ENCODE assay signal across 38 cellular contexts in genomic region chr3:19273091-19273490, GRCh38.
"Had no signal": no experiment of that assay in that cellular context is flagged by ENCODE, and none has a peak within 500 bp of the region (broad histone marks: within the 10 kb centered on the region; RNA-seq: fewer than 3 reads in every experiment).

No MANE protein-coding gene starts in this region.

- H3K27me3 ChIP-seq: adrenal gland, ascending aorta, body of pancreas, brain microvascular endothelial cell, breast epithelium, cardiac muscle cell had no signal

- H3K4me1 Mint-ChIP-seq: activated naive CD4-positive, alpha-beta T cell treated with anti-CD3 and anti-CD28 coated beads, Interleukin-2, amount 10 ng/mL, durations not matched to agents 7 days and 5 days; activated naive CD4-positive, alpha-beta T cell treated with anti-CD3 and anti-CD28 coated beads, Interleukin-2, amount 50 U/mL, for 24 hours; activated naive CD8-positive, alpha-beta T cell treated with anti-CD3 and anti-CD28 coated beads for 36 hours; activated naive CD8-positive, alpha-beta T cell treated with anti-CD3 and anti-CD28 coated beads, Interleukin-2, amount 10 ng/mL, durations not matched to agents 7 days and 5 days; activated naive CD8-positive, alpha-beta T cell treated with anti-CD3 and anti-CD28 coated beads, Interleukin-2, amount 50 U/mL, for 24 hours; activated T-helper 17 cell treated with anti-CD3 and anti-CD28 coated beads, Interleukin-2, amount 50 U/mL, for 72 hours; central memory CD8-positive, alpha-beta T cell had no signal

- H3K4me3 ChIP-seq: adrenal gland, ascending aorta, body of pancreas, breast epithelium, cardiac muscle cell had no signal

- H3K27ac ChIP-seq: adrenal gland, ascending aorta, body of pancreas, brain microvascular endothelial cell, breast epithelium, cardiac muscle cell had no signal

- H3K4me1 ChIP-seq: adrenal gland, ascending aorta, body of pancreas, breast epithelium had no signal

- DNase-seq: activated effector memory CD4-positive, alpha-beta T cell treated with anti-CD3 and anti-CD28 coated beads, Interleukin-2, amount 50 U/mL, for 16 hours; activated effector memory CD4-positive, alpha-beta T cell treated with Interleukin-2 at 50 U/mL for 16 hours; activated gamma-delta T cell; activated gamma-delta T cell treated with Interleukin-2 at 50 U/mL for 16 hours; activated naive CD4-positive, alpha-beta T cell; activated naive CD4-positive, alpha-beta T cell treated with anti-CD3 and anti-CD28 coated beads for 36 hours; activated naive CD4-positive, alpha-beta T cell treated with anti-CD3 and anti-CD28 coated beads, Interleukin-2, amount 10 ng/mL, durations not matched to agents 7 days and 5 days; activated naive CD4-positive, alpha-beta T cell treated with anti-CD3 and anti-CD28 coated beads, Interleukin-2, amount 50 U/mL, for 16 hours; activated naive CD4-positive, alpha-beta T cell treated with Interleukin-2 at 50 U/mL for 16 hours; activated naive CD8-positive, alpha-beta T cell treated with anti-CD3 and anti-CD28 coated beads for 36 hours; activated naive CD8-positive, alpha-beta T cell treated with anti-CD3 and anti-CD28 coated beads, Interleukin-2, amount 10 ng/mL, durations not matched to agents 7 days and 5 days; activated naive CD8-positive, alpha-beta T cell treated with anti-CD3 and anti-CD28 coated beads, Interleukin-2, amount 50 U/mL, for 24 hours; activated T-cell treated with anti-CD3 and anti-CD28 coated beads, Interleukin-2, amount 50 U/mL, for 1 hour; activated T-cell treated with anti-CD3 and anti-CD28 coated beads, Interleukin-2, amount 50 U/mL, for 24 hours; activated T-cell treated with anti-CD3 and anti-CD28 coated beads, Interleukin-2, amount 50 U/mL, for 4 hours; activated T-cell treated with anti-CD3 and anti-CD28 coated beads, Interleukin-2, amount 50 U/mL, for 48 hours; activated T-cell treated with anti-CD3 and anti-CD28 coated beads, Interleukin-2, amount 50 U/mL, for 72 hours; adrenal gland; amniotic stem cell; amygdala; anterior cingulate cortex; aorta; body of pancreas; brain microvascular endothelial cell; caudate nucleus; central memory CD4-positive, alpha-beta T cell; cerebellar nuclear complex had no signal

- H3K27ac Mint-ChIP-seq: activated naive CD4-positive, alpha-beta T cell treated with anti-CD3 and anti-CD28 coated beads for 36 hours; activated naive CD4-positive, alpha-beta T cell treated with anti-CD3 and anti-CD28 coated beads, Interleukin-2, amount 10 ng/mL, durations not matched to agents 7 days and 5 days; activated naive CD4-positive, alpha-beta T cell treated with anti-CD3 and anti-CD28 coated beads, Interleukin-2, amount 50 U/mL, for 24 hours; activated naive CD4-positive, alpha-beta T cell treated with anti-CD3 and anti-CD28 coated beads, Interleukin-2, amount 50 U/mL, for 72 hours; activated naive CD8-positive, alpha-beta T cell; activated naive CD8-positive, alpha-beta T cell treated with anti-CD3 and anti-CD28 coated beads for 36 hours; activated naive CD8-positive, alpha-beta T cell treated with anti-CD3 and anti-CD28 coated beads, Interleukin-2, amount 10 ng/mL, durations not matched to agents 7 days and 5 days; activated naive CD8-positive, alpha-beta T cell treated with anti-CD3 and anti-CD28 coated beads, Interleukin-2, amount 50 U/mL, for 24 hours; activated T-cell treated with anti-CD3 and anti-CD28 coated beads, Interleukin-2, amount 50 U/mL, for 24 hours; activated T-cell treated with anti-CD3 and anti-CD28 coated beads, Interleukin-2, amount 50 U/mL, for 72 hours; activated T-helper 1 cell treated with anti-CD3 and anti-CD28 coated beads, Interleukin-12 subunit alpha, Interleukin-12 subunit beta, Interleukin-2, Interleukin-4 antibody, amounts not matched to agents 30 ng/mL and 10 ng/mL and 1 ng/mL, durations not matched to agents 14 hours and 24 hours and 36 hours; activated T-helper 17 cell treated with anti-CD3 and anti-CD28 coated beads, Interleukin-2, amount 50 U/mL, for 72 hours; activated T-helper 2 cell treated with anti-CD3 and anti-CD28 coated beads, Interferon-gamma antibody, Interleukin-2, Interleukin-4, amounts not matched to agents 10 μg/mL and 5 μg/mL and 100 μg/mL, durations not matched to agents 14 hours and 24 hours and 36 hours; brain had no signal

- H3K36me3 Mint-ChIP-seq: activated naive CD4-positive, alpha-beta T cell treated with anti-CD3 and anti-CD28 coated beads, Interleukin-2, amount 10 ng/mL, durations not matched to agents 7 days and 5 days; activated naive CD4-positive, alpha-beta T cell treated with anti-CD3 and anti-CD28 coated beads, Interleukin-2, amount 50 U/mL, for 24 hours; activated naive CD4-positive, alpha-beta T cell treated with anti-CD3 and anti-CD28 coated beads, Interleukin-2, amount 50 U/mL, for 72 hours; activated naive CD8-positive, alpha-beta T cell; activated naive CD8-positive, alpha-beta T cell treated with anti-CD3 and anti-CD28 coated beads for 36 hours; activated naive CD8-positive, alpha-beta T cell treated with anti-CD3 and anti-CD28 coated beads, Interleukin-2, amount 10 ng/mL, durations not matched to agents 7 days and 5 days; brain had no signal

- H3K4me3 Mint-ChIP-seq: activated naive CD4-positive, alpha-beta T cell treated with anti-CD3 and anti-CD28 coated beads for 36 hours; activated naive CD4-positive, alpha-beta T cell treated with anti-CD3 and anti-CD28 coated beads, Interleukin-2, amount 10 ng/mL, durations not matched to agents 7 days and 5 days; activated naive CD4-positive, alpha-beta T cell treated with anti-CD3 and anti-CD28 coated beads, Interleukin-2, amount 50 U/mL, for 24 hours; activated naive CD8-positive, alpha-beta T cell; activated naive CD8-positive, alpha-beta T cell treated with anti-CD3 and anti-CD28 coated beads for 36 hours; activated naive CD8-positive, alpha-beta T cell treated with anti-CD3 and anti-CD28 coated beads, Interleukin-2, amount 10 ng/mL, durations not matched to agents 7 days and 5 days; activated naive CD8-positive, alpha-beta T cell treated with anti-CD3 and anti-CD28 coated beads, Interleukin-2, amount 50 U/mL, for 24 hours; activated T-cell treated with anti-CD3 and anti-CD28 coated beads, Interleukin-2, amount 50 U/mL, for 24 hours; activated T-cell treated with anti-CD3 and anti-CD28 coated beads, Interleukin-2, amount 50 U/mL, for 4 hours; activated T-cell treated with anti-CD3 and anti-CD28 coated beads, Interleukin-2, amount 50 U/mL, for 72 hours; activated T-helper 1 cell treated with anti-CD3 and anti-CD28 coated beads, Interleukin-12 subunit alpha, Interleukin-12 subunit beta, Interleukin-2, Interleukin-4 antibody, amounts not matched to agents 30 ng/mL and 10 ng/mL and 1 ng/mL, durations not matched to agents 14 hours and 24 hours and 36 hours; activated T-helper 17 cell treated with anti-CD3 and anti-CD28 coated beads, Interleukin-2, amount 50 U/mL, for 72 hours; brain; central memory CD8-positive, alpha-beta T cell had no signal

- H3K9me3 ChIP-seq: adrenal gland, ascending aorta, body of pancreas, breast epithelium had no signal

- H3K27me3 Mint-ChIP-seq: activated naive CD4-positive, alpha-beta T cell treated with anti-CD3 and anti-CD28 coated beads, Interleukin-2, amount 10 ng/mL, durations not matched to agents 7 days and 5 days; activated naive CD8-positive, alpha-beta T cell treated with anti-CD3 and anti-CD28 coated beads, Interleukin-2, amount 10 ng/mL, durations not matched to agents 7 days and 5 days; activated naive CD8-positive, alpha-beta T cell treated with anti-CD3 and anti-CD28 coated beads, Interleukin-2, amount 50 U/mL, for 24 hours; activated T-cell treated with anti-CD3 and anti-CD28 coated beads, Interleukin-2, amount 50 U/mL, for 24 hours; activated T-helper 17 cell treated with anti-CD3 and anti-CD28 coated beads, Interleukin-2, amount 50 U/mL, for 72 hours; brain; central memory CD8-positive, alpha-beta T cell had no signal

- H3K36me3 ChIP-seq: adrenal gland, ascending aorta, brain microvascular endothelial cell, breast epithelium, cardiac muscle cell had no signal

- H3K9me3 Mint-ChIP-seq: activated naive CD4-positive, alpha-beta T cell treated with anti-CD3 and anti-CD28 coated beads for 36 hours; activated naive CD4-positive, alpha-beta T cell treated with anti-CD3 and anti-CD28 coated beads, Interleukin-2, amount 10 ng/mL, durations not matched to agents 7 days and 5 days; activated naive CD4-positive, alpha-beta T cell treated with anti-CD3 and anti-CD28 coated beads, Interleukin-2, amount 50 U/mL, for 24 hours; activated naive CD4-positive, alpha-beta T cell treated with anti-CD3 and anti-CD28 coated beads, Interleukin-2, amount 50 U/mL, for 72 hours; activated naive CD8-positive, alpha-beta T cell treated with anti-CD3 and anti-CD28 coated beads for 36 hours; activated naive CD8-positive, alpha-beta T cell treated with anti-CD3 and anti-CD28 coated beads, Interleukin-2, amount 10 ng/mL, durations not matched to agents 7 days and 5 days; activated naive CD8-positive, alpha-beta T cell treated with anti-CD3 and anti-CD28 coated beads, Interleukin-2, amount 50 U/mL, for 24 hours; activated T-cell treated with anti-CD3 and anti-CD28 coated beads, Interleukin-2, amount 50 U/mL, for 24 hours; activated T-cell treated with anti-CD3 and anti-CD28 coated beads, Interleukin-2, amount 50 U/mL, for 4 hours; activated T-cell treated with anti-CD3 and anti-CD28 coated beads, Interleukin-2, amount 50 U/mL, for 72 hours; activated T-helper 1 cell treated with anti-CD3 and anti-CD28 coated beads, Interleukin-12 subunit alpha, Interleukin-12 subunit beta, Interleukin-2, Interleukin-4 antibody, amounts not matched to agents 30 ng/mL and 10 ng/mL and 1 ng/mL, durations not matched to agents 14 hours and 24 hours and 36 hours; activated T-helper 17 cell treated with anti-CD3 and anti-CD28 coated beads, Interleukin-2, amount 50 U/mL, for 72 hours; activated T-helper 2 cell treated with anti-CD3 and anti-CD28 coated beads, Interferon-gamma antibody, Interleukin-2, Interleukin-4, amounts not matched to agents 10 μg/mL and 5 μg/mL and 100 μg/mL, durations not matched to agents 14 hours and 24 hours and 36 hours had no signal
